In the genomic region with DNA sequence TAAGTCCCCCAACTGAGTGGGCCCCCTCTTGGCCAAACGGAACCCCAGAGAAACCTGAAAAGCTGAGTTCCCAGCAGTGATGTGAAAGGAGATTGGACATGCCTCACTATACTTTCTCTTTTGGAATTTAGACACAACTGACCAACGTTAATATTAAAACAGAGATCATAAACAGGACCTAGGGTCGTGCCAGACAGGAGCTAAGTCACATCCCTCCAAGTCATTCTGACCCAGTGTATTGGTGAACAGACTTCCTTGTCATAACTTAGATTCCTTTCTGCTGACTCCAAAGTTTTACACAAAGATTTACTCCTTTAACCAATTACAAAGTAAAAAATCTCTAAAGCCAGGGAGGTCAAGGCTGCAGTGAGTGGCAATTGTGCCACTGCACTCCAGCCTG, we compare ENCODE assay signal across 11 cellular contexts. TPM values are rescaled to one million over a fixed set of nuclear protein-coding genes. Genes with fewer than 3 reads are reported as not detected.
DNase-seq lines count a peak whose midpoint lies in the region; ATAC-seq and TF ChIP-seq lines count a peak whose summit lies in the region.
"Had no signal": no experiment of that assay in that cellular context is flagged by ENCODE, and none has a peak within 500 bp of the region (broad histone marks: within the 10 kb centered on the region; RNA-seq: fewer than 3 reads in every experiment).

No MANE protein-coding gene starts in this region.

- peaks cover 11% of the 10 kb centered on the region for H3F3A ChIP-seq in PC-3 (ENCODE audit: low read length, unreplicated experiment)

- H3K79me2 ChIP-seq in PC-3 (ENCODE audit: low read length) = no peaks in the 10 kb centered on the region
- no peaks in the 10 kb centered on the region for H3K79me2 ChIP-seq in osteoblast (ENCODE audit: insufficient read depth, low read length)

- H3K27me3 Mint-ChIP-seq in T-helper 2 cell treated with Interferon-gamma antibody and Interleukin-4, amounts not matched to agents 5 μg/mL and 100 μg/mL, for 36 hours (ENCODE audit: low read depth) = no peaks in the 10 kb centered on the region
- H3K27me3 Mint-ChIP-seq: stimulated activated memory B cell treated with anti-CD40 and anti-IgM and Interleukin-4, amounts not matched to agents 10 μg/mL and 1 μg/mL and 100 μg/mL, for 72 hours had no signal

- H4K20me1 ChIP-seq in PC-3 (ENCODE audit: low read length) (no peaks in the 10 kb centered on the region), osteoblast (ENCODE audit: insufficient read depth, low read length) (no peaks in the 10 kb centered on the region)

- POLR2A ChIA-PET in PC-3 (lab: Charles Lee; ENCODE audit: unreplicated experiment) = no interaction called here

- H3K4me2 ChIP-seq in PC-3 (ENCODE audit: low read length) (peak overlapping the region; percentile 59), osteoblast (ENCODE audit: insufficient read depth, low read length) (peak overlapping the region; percentile 56)

- no peak for DNase-seq in T-helper 2 cell treated with Interferon-gamma antibody and Interleukin-4, amounts not matched to agents 5 μg/mL and 100 μg/mL, for 36 hours (ENCODE audit: low spot score)
- no peak for DNase-seq in T-helper 2 cell
- DNase-seq in PC-3 = peak; percentile 82
- DNase-seq in dermis blood vessel endothelial cell = peak; percentile 55
- DNase-seq in osteoblast (ENCODE audit: insufficient read length, low spot score, missing footprints) = no peak
- DNase-seq in activated effector memory CD4-positive, alpha-beta T cell treated with Interleukin-2 at 50 U/mL for 16 hours = no peak
- no peak for DNase-seq in stimulated activated naive CD4-positive, alpha-beta T cell (lab: John Stamatoyannopoulos, UW)
- DNase-seq: activated naive CD4-positive, alpha-beta T cell treated with Interleukin-2 at 50 U/mL for 16 hours; NCI-H1417 had no signal

- H3K9ac ChIP-seq in PC-3 (ENCODE audit: low read length) = peak overlapping the region; percentile 13; the same call in 1 of the 2 replicates

- peak overlapping the region; percentile 84 for H3K27ac Mint-ChIP-seq in T-helper 2 cell treated with Interferon-gamma antibody and Interleukin-4, amounts not matched to agents 5 μg/mL and 100 μg/mL, for 36 hours
- H3K27ac Mint-ChIP-seq: stimulated activated memory B cell treated with anti-CD40 and anti-IgM and Interleukin-4, amounts not matched to agents 10 μg/mL and 1 μg/mL and 100 μg/mL, for 72 hours had no signal

- H3K4me1 ChIP-seq in PC-3 (ENCODE audit: insufficient read depth, low read length) = peaks cover 38% of the 10 kb centered on the region
- peaks cover 15% of the 10 kb centered on the region for H3K4me1 ChIP-seq in osteoblast (ENCODE audit: insufficient read depth, low read length)

- peaks cover 42% of the 10 kb centered on the region for H3K4me1 Mint-ChIP-seq in T-helper 2 cell treated with Interferon-gamma antibody and Interleukin-4, amounts not matched to agents 5 μg/mL and 100 μg/mL, for 36 hours (ENCODE audit: low read depth)

- H3K4me3 Mint-ChIP-seq in T-helper 2 cell treated with Interferon-gamma antibody and Interleukin-4, amounts not matched to agents 5 μg/mL and 100 μg/mL, for 36 hours = no peak overlapping the region
- H3K4me3 Mint-ChIP-seq: stimulated activated memory B cell treated with anti-CD40 and anti-IgM and Interleukin-4, amounts not matched to agents 10 μg/mL and 1 μg/mL and 100 μg/mL, for 72 hours had no signal

- no peaks in the 10 kb centered on the region for H3K9me3 Mint-ChIP-seq in T-helper 2 cell treated with Interferon-gamma antibody and Interleukin-4, amounts not matched to agents 5 μg/mL and 100 μg/mL, for 36 hours

- H3K36me3 Mint-ChIP-seq in T-helper 2 cell treated with Interferon-gamma antibody and Interleukin-4, amounts not matched to agents 5 μg/mL and 100 μg/mL, for 36 hours (ENCODE audit: low read depth) = peaks cover 74% of the 10 kb centered on the region

- ATAC-seq in PC-3 = peak; percentile 85
- ATAC-seq in GM19463 (IDR thresholded peaks at IDR 0.05; ENCODE audit: unreplicated experiment) = no peak
- ATAC-seq: stimulated activated memory B cell treated with anti-CD40 and anti-IgM and Interleukin-4, amounts not matched to agents 10 μg/mL and 1 μg/mL and 100 μg/mL, for 72 hours had no signal

- no peak for TF ChIP-seq CTCF in PC-3 (conservative IDR thresholded peaks at IDR 0.05; ENCODE audit: low read depth, low read length)
- TF ChIP-seq CTCF in osteoblast (IDR thresholded peaks at IDR 0.05; ENCODE audit: extremely low read depth, low read depth, low read length) = no peak

- H3K36me3 ChIP-seq in PC-3 (ENCODE audit: low read depth, low read length) (peaks cover 21% of the 10 kb centered on the region), osteoblast (ENCODE audit: insufficient read depth, low read length) (no peaks in the 10 kb centered on the region)

- peak overlapping the region; percentile 25; the same call in 1 of the 2 replicates for H3K4me3 ChIP-seq in PC-3 (ENCODE audit: low read length)
- H3K4me3 ChIP-seq in osteoblast (ENCODE audit: insufficient read depth, low read length) = peak overlapping the region; percentile 2

- CTCF ChIA-PET in PC-3 (lab: Charles Lee) = no interaction called here

- H3K27ac ChIP-seq in PC-3 (ENCODE audit: low read length) = peak overlapping the region; percentile 78
- H3K27ac ChIP-seq in osteoblast (ENCODE audit: low read depth, low read length) = peak overlapping the region; percentile 64

- no peaks in the 10 kb centered on the region for H3K27me3 ChIP-seq in PC-3 (ENCODE audit: low read length)
- H3K27me3 ChIP-seq in osteoblast (ENCODE audit: insufficient read depth, low read length) = no peaks in the 10 kb centered on the region

- H3K9me2 ChIP-seq in PC-3 (replicated peaks; ENCODE audit: low read length) = no peaks in the 10 kb centered on the region

- BruUV-seq in PC-3 (replicated peaks; lab: Mats Ljungman, UMichigan) = TSS peak; percentile 46

- no peaks in the 10 kb centered on the region for H3K9me3 ChIP-seq in PC-3 (ENCODE audit: low read length)
- H3K9me3 ChIP-seq in osteoblast (ENCODE audit: low read depth, low read length) = no peaks in the 10 kb centered on the region

- H2AFZ ChIP-seq in PC-3 (ENCODE audit: low read length) (peak overlapping the region; percentile 21), osteoblast (ENCODE audit: low read length) (peak overlapping the region; percentile 1)

- intact Hi-C loops in PC-3 (cut with micrococcal nuclease) = no loop called here

RNA-seq across cellular contexts. Expression of gene UXS1, which starts 46.9 kb away (rescaled TPM):
- total RNA-seq in PC-3 (2014; rRNA removed) (45.8 and 49.1 TPM in 2 replicates), dermis blood vessel endothelial cell (39.5 and 46.9 TPM in 2 replicates), osteoblast (22.8 and 31.5 TPM in 2 replicates)

Comparison
In these comparisons a context has a peak if more than half of its experiments do, and no peak if none do; other contexts are left out.
1. DNase-seq: peak in PC-3 (single experiment) and dermis blood vessel endothelial cell (single experiment); none in T-helper 2 cell treated with Interferon-gamma antibody and Interleukin-4, amounts not matched to agents 5 μg/mL and 100 μg/mL, for 36 hours (single experiment), T-helper 2 cell (0 of 5), osteoblast (single experiment), activated effector memory CD4-positive, alpha-beta T cell treated with Interleukin-2 at 50 U/mL for 16 hours (single experiment) and stimulated activated naive CD4-positive, alpha-beta T cell (0 of 6).